Comparison of ENCODE assay signal across 31 cellular contexts in genomic region chr4:174578366-174578765, GRCh38. TPM values are rescaled to one million over a fixed set of nuclear protein-coding genes. Genes with fewer than 3 reads are reported as not detected.
A peak's percentile ranks its signal among the peaks of the same experiment; 100 is the strongest.
DNase-seq lines count a peak whose midpoint lies in the region; FAIRE-seq and TF ChIP-seq lines count a peak whose summit lies in the region.
"Had no signal": no experiment of that assay in that cellular context is flagged by ENCODE, and none has a peak within 500 bp of the region (broad histone marks: within the 10 kb centered on the region; RNA-seq: fewer than 3 reads in every experiment).

No MANE protein-coding gene starts in this region.

- no TSS peak for BruUV-seq in mammary epithelial cell (replicated peaks; lab: Mats Ljungman, UMichigan)

- H2AFZ ChIP-seq in ACC112 (ENCODE audit: low read length, unreplicated experiment) (no peak overlapping the region), mammary epithelial cell (ENCODE audit: low read depth, low read length) (no peak overlapping the region)

- FAIRE-seq in RCC 7860 (lab: Jason Lieb, UNC), result no peak
- FAIRE-seq: A204.1, islet of Langerhans, small intestine had no signal

- H4K20me1 ChIP-seq in mammary epithelial cell (ENCODE audit: insufficient read depth, low read length), result no peaks in the 10 kb centered on the region

- TF ChIP-seq CTCF in mammary epithelial cell (conservative IDR thresholded peaks at IDR 0.05 in 1 of 2, IDR thresholded peaks at IDR 0.05 in 1 of 2; ENCODE audit: extremely low read depth in 1 of 2, insufficient read depth in 1 of 2, low read depth in 1 of 2, low read length in 2 of 2), result no peak

- H3K27ac ChIP-seq in ACC112 (ENCODE audit: low read depth, low read length), result peak overlapping the region; percentile 30; the same call in 1 of the 2 replicates
- no peak overlapping the region for H3K27ac ChIP-seq in mammary epithelial cell (ENCODE audit: insufficient read depth, low read depth, low read length)
- H3K27ac ChIP-seq: esophagus muscularis mucosa, left lung, ovary, suprapubic skin had no signal

- H3K79me2 ChIP-seq in ACC112 (ENCODE audit: control insufficient read depth, insufficient read depth, low read length, unreplicated experiment) (no peaks in the 10 kb centered on the region), mammary epithelial cell (ENCODE audit: insufficient read depth, low read length) (no peaks in the 10 kb centered on the region)

- H3K4me1 ChIP-seq in ACC112 (ENCODE audit: control insufficient read depth, insufficient read depth, low read length, unreplicated experiment) (peaks cover 32% of the 10 kb centered on the region), mammary epithelial cell (ENCODE audit: insufficient read depth, low read length) (no peaks in the 10 kb centered on the region)
- H3K4me1 ChIP-seq: esophagus muscularis mucosa had no signal

- H3K9me3 ChIP-seq in mammary epithelial cell (replicated peaks; ENCODE audit: insufficient read depth, low read length), result no peaks in the 10 kb centered on the region
- H3K9me3 ChIP-seq: esophagus muscularis mucosa, left lung, ovary, suprapubic skin had no signal

- no peaks in the 10 kb centered on the region for H3K36me3 ChIP-seq in ACC112 (ENCODE audit: insufficient read depth, low read length)
- H3K36me3 ChIP-seq in mammary epithelial cell (ENCODE audit: insufficient read depth, low read length), result no peaks in the 10 kb centered on the region
- H3K36me3 ChIP-seq: esophagus muscularis mucosa, left lung, ovary, suprapubic skin had no signal

- dilution Hi-C loops in mammary epithelial cell (cut with HindIII; ENCODE audit: low sequenced_read_pairs), result no loop called here

- in situ Hi-C loops in mammary epithelial cell (cut with MboI; ENCODE audit: low sequenced_read_pairs in 2 of 2), result no loop called here

- H3K4me3 ChIP-seq in ACC112 (ENCODE audit: low read depth, low read length) (no peak overlapping the region), mammary epithelial cell (replicated peaks in 1 of 3; ENCODE audit: insufficient read depth in 1 of 3, low read depth in 2 of 3, low read length in 3 of 3) (no peak overlapping the region)
- H3K4me3 ChIP-seq: esophagus muscularis mucosa, left lung, ovary, suprapubic skin had no signal

- WGBS in mammary epithelial cell (ENCODE audit: low coverage, missing lambda C conversion rate), result 100% methylated on average over 1 of the region's 1 CpG

- intact Hi-C loops in mammary epithelial cell (cut with micrococcal nuclease), result no loop called here

- peak overlapping the region; percentile 0 for H3K4me2 ChIP-seq in mammary epithelial cell (ENCODE audit: insufficient read depth, low read depth, low read length)

- no peak overlapping the region for H3K9ac ChIP-seq in mammary epithelial cell (ENCODE audit: insufficient read depth, low read length)

- DNase-seq in LHCN-M2 (ENCODE audit: low read depth), result peak; percentile 60
- peak; percentile 35 for DNase-seq in mammary epithelial cell
- DNase-seq in fibroblast of the conjunctiva (ENCODE audit: low read depth), result peak; percentile 14
- DNase-seq in RCC 7860 (ENCODE audit: low spot score), result no peak
- DNase-seq in activated gamma-delta T cell treated with Interleukin-2 at 50 U/mL for 16 hours, result no peak
- DNase-seq in stimulated activated naive CD4-positive, alpha-beta T cell (lab: John Stamatoyannopoulos, UW), result no peak
- DNase-seq in activated CD8-positive, alpha-beta memory T cell treated with anti-CD3 and anti-CD28 coated beads, Interleukin-2, amount 50 U/mL, for 4 hours, result no peak
- DNase-seq: activated CD4-positive, alpha-beta T cell treated with anti-CD3 and anti-CD28 coated beads, Interleukin-2, amount 10 ng/mL, durations not matched to agents 24 days and 14 days; activated effector memory CD4-positive, alpha-beta T cell treated with Interleukin-2 at 50 U/mL for 16 hours; activated T-cell treated with anti-CD3 and anti-CD28 coated beads, Interleukin-2, amount 50 U/mL, for 1 hour; anterior cingulate cortex; CD8-positive, alpha-beta T cell; dermis blood vessel endothelial cell; endodermal cell; glutamatergic neuron; GOT3; left lung; mesenchymal stem cell; MV-4-11; NCI-H146; nephron progenitor cell; ovary; small intestine; stimulated activated naive CD4-positive, alpha-beta T cell treated with Interleukin-2 at 50 U/mL for 16 hours; T-cell had no signal

- no peaks in the 10 kb centered on the region for H3K27me3 ChIP-seq in ACC112 (ENCODE audit: insufficient read depth, low read length)
- no peaks in the 10 kb centered on the region for H3K27me3 ChIP-seq in mammary epithelial cell (ENCODE audit: insufficient read depth, low read length)
- H3K27me3 ChIP-seq: esophagus muscularis mucosa, left lung, ovary, suprapubic skin had no signal

- CTCF ChIA-PET in mammary epithelial cell (lab: Charles Lee; ENCODE audit: low non-redundant PET), result no interaction called here

RNA-seq across cellular contexts. Expression of gene HPGD, which starts 56.1 kb away (rescaled TPM):
- not detected in 2 replicates for total RNA-seq in LHCN-M2 (2014; rRNA removed)
- polyA plus RNA-seq in LHCN-M2 (2012), result not detected
- 1 to 10 TPM in 1 of 2 donors, under 1 TPM in 1; 0.24 to 1.2 TPM for total RNA-seq in mammary epithelial cell
- polyA plus RNA-seq in mammary epithelial cell, result 0.06 TPM
- not detected for polyA minus RNA-seq in mammary epithelial cell
- total RNA-seq: B cell had no signal

Comparison
In these comparisons a context has a peak if more than half of its experiments do, and no peak if none do; other contexts are left out.
1. DNase-seq: peak in LHCN-M2 (single experiment), mammary epithelial cell (single experiment) and fibroblast of the conjunctiva (single experiment); none in RCC 7860 (single experiment), activated gamma-delta T cell treated with Interleukin-2 at 50 U/mL for 16 hours (single experiment), stimulated activated naive CD4-positive, alpha-beta T cell (0 of 6) and activated CD8-positive, alpha-beta memory T cell treated with anti-CD3 and anti-CD28 coated beads, Interleukin-2, amount 50 U/mL, for 4 hours (single experiment).